Comparison of ENCODE assay signal across 17 cellular contexts in genomic region chr3:183987014-183987600, GRCh38. TPM values are rescaled to one million over a fixed set of nuclear protein-coding genes. Genes with fewer than 3 reads are reported as not detected.
"Had no signal": no experiment of that assay in that cellular context is flagged by ENCODE, and none has a peak within 500 bp of the region (broad histone marks: within the 10 kb centered on the region; RNA-seq: fewer than 3 reads in every experiment).

No MANE protein-coding gene starts in this region.

- ATAC-seq: activated T-helper 17 cell treated with anti-CD3 and anti-CD28 coated beads, Interleukin-2, amount 50 U/mL, for 72 hours had no signal

- H3K4me1 Mint-ChIP-seq: activated T-helper 17 cell treated with anti-CD3 and anti-CD28 coated beads, Interleukin-2, amount 50 U/mL, for 72 hours had no signal

- H3K27me3 Mint-ChIP-seq: activated T-helper 17 cell treated with anti-CD3 and anti-CD28 coated beads, Interleukin-2, amount 50 U/mL, for 72 hours had no signal

- H3K9me3 Mint-ChIP-seq: activated naive CD4-positive, alpha-beta T cell treated with anti-CD3 and anti-CD28 coated beads for 36 hours; activated T-helper 17 cell treated with anti-CD3 and anti-CD28 coated beads, Interleukin-2, amount 50 U/mL, for 72 hours; mesothelial cell of epicardium had no signal

- H3K9me3 ChIP-seq: sigmoid colon, stomach, thoracic aorta had no signal

- H3K27me3 ChIP-seq: sigmoid colon, stomach had no signal

- H3K27ac ChIP-seq: stomach, thoracic aorta had no signal

- DNase-seq: activated CD4-positive, alpha-beta T cell treated with anti-CD3 and anti-CD28 coated beads for 4 hours; activated naive CD4-positive, alpha-beta T cell treated with anti-CD3 and anti-CD28 coated beads for 36 hours; central memory CD4-positive, alpha-beta T cell; cortex of kidney; effector CD8-positive, alpha-beta T cell; hippocampal formation; sigmoid colon; stimulated activated CD4-positive, alpha-beta T cell treated with anti-CD3 and anti-CD28 coated beads, Interleukin-4, amount 100 ng/mL, for 24 hours; stomach had no signal

- H3K4me3 Mint-ChIP-seq: activated naive CD4-positive, alpha-beta T cell treated with anti-CD3 and anti-CD28 coated beads for 36 hours; activated T-helper 17 cell treated with anti-CD3 and anti-CD28 coated beads, Interleukin-2, amount 50 U/mL, for 72 hours; mesothelial cell of epicardium had no signal

- H3K27ac Mint-ChIP-seq: activated naive CD4-positive, alpha-beta T cell treated with anti-CD3 and anti-CD28 coated beads for 36 hours; activated T-helper 17 cell treated with anti-CD3 and anti-CD28 coated beads, Interleukin-2, amount 50 U/mL, for 72 hours; mesothelial cell of epicardium had no signal

- H3K4me3 ChIP-seq: sigmoid colon, stomach, thoracic aorta had no signal

RNA-seq across cellular contexts. Expression of gene HTR3D, which starts 44.4 kb away (rescaled TPM):
- total RNA-seq: activated naive CD4-positive, alpha-beta T cell treated with anti-CD3 and anti-CD28 coated beads for 36 hours; activated T-helper 17 cell treated with anti-CD3 and anti-CD28 coated beads, Interleukin-2, amount 50 U/mL, for 72 hours; kidney epithelial cell; lower leg skin; mesothelial cell of epicardium; posterior vena cava; sigmoid colon; stomach; T-helper 2 cell treated with Interferon-gamma antibody and Interleukin-4, amounts not matched to agents 100 ng/mL and 5 ng/mL, for 36 hours; thoracic aorta had no signal
- polyA plus RNA-seq: adipose tissue, sigmoid colon, stomach had no signal
